8 cellular contexts compared by ENCODE assay signal in the genomic region with DNA sequence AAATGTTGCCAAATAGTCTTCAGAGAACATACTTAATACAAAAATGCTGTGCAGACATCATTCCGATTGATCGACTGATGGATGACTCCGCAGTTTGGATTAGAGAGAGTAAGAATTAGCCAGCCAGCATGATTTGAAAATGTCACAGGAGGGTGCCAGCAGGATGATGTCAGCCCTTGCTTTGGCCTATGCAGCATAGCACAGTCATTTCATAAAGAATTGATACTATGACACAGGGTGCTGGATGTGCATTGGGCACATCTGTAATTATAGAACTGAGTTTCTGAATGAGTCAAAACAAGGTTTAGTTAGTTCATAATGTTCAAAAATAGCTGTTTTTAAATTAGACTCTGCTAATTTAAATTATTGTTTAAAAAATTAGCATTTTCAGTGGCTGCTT. TPM values are rescaled to one million over a fixed set of nuclear protein-coding genes. Genes with fewer than 3 reads are reported as not detected.
A peak's percentile ranks its signal among the peaks of the same experiment; 100 is the strongest.
DNase-seq lines count a peak whose midpoint lies in the region; ATAC-seq and FAIRE-seq lines count a peak whose summit lies in the region.

No MANE protein-coding gene starts in this region.

- CTCF ChIA-PET in T-cell (lab: Charles Lee): interaction anchor here in 1 of 2 donors (0.6 kb wide), 1 partner anchor 1742 kb away, joined by 3 read pairs; no protein-coding TSS in a partner anchor

- no peak overlapping the region for H3K27ac Mint-ChIP-seq in T-cell

- DNase-seq in frontal cortex (ENCODE audit: low spot score in 2 of 2) (no peak), KG1 (lab: John Stamatoyannopoulos, UW) (no peak), T-cell (no peak), DMS153 treated with DMSO at 0.1 percent for 48 hours (lab: John Stamatoyannopoulos, UW; ENCODE audit: unreplicated experiment) (no peak), DMS114 treated with DMSO at 0.1 percent for 48 hours (lab: John Stamatoyannopoulos, UW; ENCODE audit: unreplicated experiment) (no peak)

- H3K36me3 Mint-ChIP-seq in T-cell: peaks cover 44% of the 10 kb centered on the region

- FAIRE-seq in frontal cortex (lab: Jason Lieb, UNC): peak; percentile 17

- peak; percentile 97 for ATAC-seq in GM18502 (IDR thresholded peaks at IDR 0.05; ENCODE audit: poor library complexity, unreplicated experiment)
- peak; percentile 91 for ATAC-seq in GM21528 (IDR thresholded peaks at IDR 0.05; ENCODE audit: low FRiP score, unreplicated experiment)
- ATAC-seq in HG03520 (IDR thresholded peaks at IDR 0.05; ENCODE audit: unreplicated experiment): peak; percentile 99
- no peak for ATAC-seq in T-cell (replicated peaks in 1 of 4)

- H3K4me3 Mint-ChIP-seq in T-cell: no peak overlapping the region

- POLR2A ChIA-PET in T-cell (lab: Charles Lee): no interaction called here

- no peaks in the 10 kb centered on the region for H3K27me3 Mint-ChIP-seq in T-cell

- no peaks in the 10 kb centered on the region for H3K9me3 Mint-ChIP-seq in T-cell

- peaks cover 6 to 33% (median 30%) of the 10 kb centered on the region in 3 donors for H3K4me1 Mint-ChIP-seq in T-cell

RNA-seq across cellular contexts. Expression of a gene that starts 21.6 kb away (rescaled TPM):
- total RNA-seq in frontal cortex (16.3 TPM), T-cell (10 to 100 TPM; 49.5 to 64.5 (median 57.2) TPM)

RNA-seq across cellular contexts. Expression of a gene that starts 45.9 kb away (rescaled TPM):
- total RNA-seq in frontal cortex (40.4 TPM), T-cell (10 to 100 TPM; 58.2 to 72.4 (median 62.2) TPM)

Comparison
In these comparisons a context has a peak if more than half of its experiments do, and no peak if none do; other contexts are left out.
1. ATAC-seq: peak in GM18502 (single experiment), GM21528 (single experiment) and HG03520 (single experiment); none in T-cell (0 of 4).